In genomic region chr4:38119663-38120374, GRCh38 we compare ENCODE assay signal across 2 cellular contexts.
TF ChIP-seq lines count a peak whose summit lies in the region.

No MANE protein-coding gene starts in this region.

TF ChIP-seq in IMR-90, 13 proteins besides CTCF, POLR2A, EP300 and RAD21:
- TF ChIP-seq USF2 (IDR thresholded peaks at IDR 0.05; ENCODE audit: low read depth, low read length) (no peak), FOS (IDR thresholded peaks at IDR 0.05; ENCODE audit: low read depth, low read length) (peak; percentile 75), SMC3 (IDR thresholded peaks at IDR 0.05; ENCODE audit: low read depth, low read length) (peak; percentile 11; the same call in 1 of the 2 replicates), MAFK (IDR thresholded peaks at IDR 0.05; ENCODE audit: low read depth, low read length) (peak; percentile 14; the same call in 1 of the 2 replicates), CEBPB (IDR thresholded peaks at IDR 0.05; ENCODE audit: low read depth, low read length) (peak; percentile 13; the same call in 1 of the 2 replicates)

TF ChIP-seq in K562, 482 proteins besides CTCF, POLR2A, EP300 and RAD21:
- 0 out of 2 replicates have a peak, but pooled peaks have one; percentile 22 for TF ChIP-seq FOSL1 (tag; conservative IDR thresholded peaks at IDR 0.05)
- no peak for TF ChIP-seq PPARD (CRISPR knock-in tag; IDR thresholded peaks at IDR 0.05)
- TF ChIP-seq HMBOX1 (IDR thresholded peaks at IDR 0.05) = 0 out of 2 replicates have a peak, but pooled peaks have one; percentile 42
TF ChIP-seq in K562: peak in this region for 2.
